1 cellular context compared by ENCODE assay signal in the genomic region with DNA sequence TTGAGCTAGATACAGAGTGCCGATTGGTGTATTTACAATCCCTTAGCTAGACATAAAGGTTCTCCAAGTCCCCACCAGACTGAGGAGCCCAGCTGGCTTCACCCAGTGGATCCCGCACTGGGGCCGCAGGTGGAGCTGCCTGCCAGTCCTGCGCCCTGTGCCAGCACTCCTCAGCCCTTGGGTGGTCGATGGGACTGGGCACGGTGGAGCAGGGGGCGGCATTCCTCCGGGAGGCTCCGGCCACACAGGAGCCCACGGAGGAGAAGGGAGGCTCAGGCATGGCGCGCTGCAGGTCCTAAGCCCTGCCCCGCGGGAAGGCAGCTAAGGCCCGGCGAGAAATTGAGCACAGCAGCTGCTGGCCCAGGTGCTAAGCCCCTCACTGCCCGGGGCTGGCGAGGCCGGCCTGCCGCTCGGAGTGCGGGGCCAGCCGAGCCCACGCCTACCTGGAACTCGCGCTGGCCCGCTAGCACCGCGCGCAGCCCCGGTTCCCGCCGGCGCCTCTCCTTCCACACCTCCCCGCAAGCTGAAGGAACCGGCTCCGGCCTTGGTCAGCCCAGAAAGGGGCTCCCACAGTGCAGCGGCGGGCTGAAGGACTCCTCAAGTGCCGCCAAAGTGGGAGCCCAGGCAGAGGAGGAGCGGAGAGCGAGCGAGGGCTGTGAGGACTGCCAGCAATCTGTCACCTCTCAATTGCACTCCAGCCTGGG. TPM values are rescaled to one million over a fixed set of nuclear protein-coding genes. Genes with fewer than 3 reads are reported as not detected.
"Had no signal": no experiment of that assay in that cellular context is flagged by ENCODE, and none has a peak within 500 bp of the region (broad histone marks: within the 10 kb centered on the region; RNA-seq: fewer than 3 reads in every experiment).

No MANE protein-coding gene starts in this region.

RNA-seq across cellular contexts. Expression of a gene that starts 54.9 kb away (rescaled TPM):
- polyA plus RNA-seq: K562 had no signal
